ENCODE assay signal across 12 cellular contexts in genomic region chr18:644395-645004, GRCh38. TPM values are rescaled to one million over a fixed set of nuclear protein-coding genes. Genes with fewer than 3 reads are reported as not detected.
A peak's percentile ranks its signal among the peaks of the same experiment; 100 is the strongest.
DNase-seq lines count a peak whose midpoint lies in the region; ATAC-seq and TF ChIP-seq lines count a peak whose summit lies in the region.
"Had no signal": no experiment of that assay in that cellular context is flagged by ENCODE, and none has a peak within 500 bp of the region (broad histone marks: within the 10 kb centered on the region; RNA-seq: fewer than 3 reads in every experiment).

No MANE protein-coding gene starts in this region.

- H2BK12ac ChIP-seq in H9 (ENCODE audit: insufficient read length, low read depth, low read length): no peak overlapping the region

- ATAC-seq in GM18907 (IDR thresholded peaks at IDR 0.05; ENCODE audit: unreplicated experiment) (peak; percentile 58), upper lobe of left lung (ENCODE audit: low FRiP score in 2 of 2) (no peak), HG03139 (IDR thresholded peaks at IDR 0.05; ENCODE audit: unreplicated experiment) (no peak)

- H3T11ph ChIP-seq in H9 (ENCODE audit: low read length): no peak overlapping the region

- no peak overlapping the region for H2BK120ac ChIP-seq in H9 (ENCODE audit: low read depth, low read length, poor library complexity, severe bottlenecking)

- no peak overlapping the region for H4K91ac ChIP-seq in H9 (ENCODE audit: insufficient read length, low read depth, low read length)

- H4K20me1 ChIP-seq in BLaER1: no peaks in the 10 kb centered on the region
- no peaks in the 10 kb centered on the region for H4K20me1 ChIP-seq in OCI-LY1 (ENCODE audit: insufficient read depth, low read length)
- no peaks in the 10 kb centered on the region for H4K20me1 ChIP-seq in H9 (ENCODE audit: control insufficient read depth, insufficient read depth, insufficient read length)

- H3K27ac Mint-ChIP-seq in H9: no peak overlapping the region
- H3K27ac Mint-ChIP-seq: natural killer cell treated with Interleukin-12 subunit alpha and Interleukin-12 subunit beta and Interleukin-15 and Interleukin-18, amount 100 ng/mL, for 72 hours had no signal

- H2AFZ ChIP-seq in OCI-LY1 (ENCODE audit: low read length) (no peak overlapping the region), H9 (ENCODE audit: low read length) (no peak overlapping the region)

- H2BK20ac ChIP-seq in H9 (ENCODE audit: low read depth, low read length, poor library complexity, severe bottlenecking): no peak overlapping the region

- no peak overlapping the region for H3K14ac ChIP-seq in H9 (ENCODE audit: insufficient read depth, low read length)

- H3K9ac ChIP-seq in BLaER1: no peak overlapping the region
- no peak overlapping the region for H3K9ac ChIP-seq in OCI-LY1 (ENCODE audit: low read length)
- no peak overlapping the region for H3K9ac ChIP-seq in H9 (ENCODE audit: extremely low read depth, insufficient read length, low read length)

- no peaks in the 10 kb centered on the region for H3F3A ChIP-seq in OCI-LY1 (ENCODE audit: insufficient read depth, low read length)

- 0 out of 4 replicates have a peak, but pooled peaks cover 0 to 2% of the 10 kb centered on the region in 2 experiments for H3K4me1 Mint-ChIP-seq in H9

- H3K9me3 Mint-ChIP-seq in H9: no peaks in the 10 kb centered on the region
- H3K9me3 Mint-ChIP-seq: natural killer cell treated with Interleukin-12 subunit alpha and Interleukin-12 subunit beta and Interleukin-15 and Interleukin-18, amount 100 ng/mL, for 72 hours had no signal

- no peak overlapping the region for H4K5ac ChIP-seq in H9 (ENCODE audit: insufficient read length, low read depth, low read length)

- peak overlapping the region; percentile 61 for H3K27ac ChIP-seq in BLaER1
- H3K27ac ChIP-seq in OCI-LY1 (ENCODE audit: low read depth, low read length, poor library complexity, severe bottlenecking): no peak overlapping the region
- no peak overlapping the region for H3K27ac ChIP-seq in H9 (ENCODE audit: insufficient read length, low read depth, low read length)
- H3K27ac ChIP-seq in upper lobe of left lung: no peak overlapping the region

- no peak overlapping the region for H4K8ac ChIP-seq in H9 (replicated peaks; ENCODE audit: insufficient read length, low read depth, low read length)

- no peak overlapping the region for H3K18ac ChIP-seq in H9 (ENCODE audit: insufficient read length, low read depth, low read length)

- H3K23ac ChIP-seq in H9 (ENCODE audit: insufficient read length, low read depth, low read length): no peak overlapping the region

- H2AK5ac ChIP-seq in H9 (ENCODE audit: insufficient read length, low read length): no peak overlapping the region

- H3K4me3 Mint-ChIP-seq in H9: no peak overlapping the region
- H3K4me3 Mint-ChIP-seq: natural killer cell treated with Interleukin-12 subunit alpha and Interleukin-12 subunit beta and Interleukin-15 and Interleukin-18, amount 100 ng/mL, for 72 hours had no signal

- H3K4me2 ChIP-seq in BLaER1: peak overlapping the region; percentile 54
- H3K4me2 ChIP-seq in OCI-LY1 (ENCODE audit: low read length): no peak overlapping the region
- H3K4me2 ChIP-seq in H9 (ENCODE audit: insufficient read depth, insufficient read length, low read length): no peak overlapping the region

- no peak overlapping the region for H3K4me3 ChIP-seq in BLaER1
- H3K4me3 ChIP-seq in OCI-LY1 (ENCODE audit: low read depth, low read length, poor library complexity, severe bottlenecking): no peak overlapping the region
- H3K4me3 ChIP-seq in upper lobe of left lung: no peak overlapping the region

- no CpG with 5 or more reads among the region's 2 CpGs for WGBS in H9 (ENCODE audit: extremely low coverage, insufficient read length, low lambda C conversion rate)
- 44 to 79% methylated on average over 2 of the region's 2 CpGs for WGBS in upper lobe of left lung, 2 donors

- no peak for TF ChIP-seq POLR2A in upper lobe of left lung (IDR thresholded peaks at IDR 0.05)

- peak; percentile 47 to 95 for DNase-seq in hippocampal formation (lab: John Stamatoyannopoulos, UW)
- no peak for DNase-seq in H9
- no peak for DNase-seq in upper lobe of left lung
- no peak for DNase-seq in HuH-7 (ENCODE audit: low spot score)
- DNase-seq: foreskin fibroblast, NCI-H524 treated with DMSO at 0.1 percent for 48 hours had no signal

- H3K36me3 ChIP-seq in BLaER1 (no peaks in the 10 kb centered on the region), OCI-LY1 (ENCODE audit: insufficient read depth, low read length) (no peaks in the 10 kb centered on the region), upper lobe of left lung (no peaks in the 10 kb centered on the region)

- H3K9me3 ChIP-seq in BLaER1 (no peaks in the 10 kb centered on the region; the same call in 1 of the 2 replicates), OCI-LY1 (ENCODE audit: low read length) (no peaks in the 10 kb centered on the region), H9 (ENCODE audit: control insufficient read depth, low read depth, low read length) (no peaks in the 10 kb centered on the region), upper lobe of left lung (no peaks in the 10 kb centered on the region)

- 0 out of 2 replicates have a peak, but pooled peaks have one; percentile 5 for TF ChIP-seq CTCF in OCI-LY1 (IDR thresholded peaks at IDR 0.05; ENCODE audit: low read length)
- TF ChIP-seq CTCF in H9 (conservative IDR thresholded peaks at IDR 0.05): no peak; the same call in 1 of the 3 replicates
- no peak for TF ChIP-seq CTCF in upper lobe of left lung (IDR thresholded peaks at IDR 0.05)

- no peak overlapping the region for H2BK15ac ChIP-seq in H9 (ENCODE audit: low read depth, low read length)

- no peaks in the 10 kb centered on the region for H3K36me3 Mint-ChIP-seq in H9 (ENCODE audit: insufficient read depth in 1 of 3, low read depth in 3 of 3)
- H3K36me3 Mint-ChIP-seq: natural killer cell treated with Interleukin-12 subunit alpha and Interleukin-12 subunit beta and Interleukin-15 and Interleukin-18, amount 100 ng/mL, for 72 hours had no signal

- no peak overlapping the region for H3K4ac ChIP-seq in H9 (ENCODE audit: low read depth, low read length)

- no peak overlapping the region for H2BK5ac ChIP-seq in H9 (ENCODE audit: insufficient read length, low read length)

- H3K4me1 ChIP-seq in BLaER1 (peaks cover 38% of the 10 kb centered on the region), OCI-LY1 (ENCODE audit: insufficient read depth, low read length, severe bottlenecking) (no peaks in the 10 kb centered on the region), H9 (ENCODE audit: insufficient read depth, low read length) (no peaks in the 10 kb centered on the region), upper lobe of left lung (no peaks in the 10 kb centered on the region)

- H3K79me1 ChIP-seq in H9 (ENCODE audit: insufficient read depth, low read depth, low read length, poor library complexity, severe bottlenecking): no peaks in the 10 kb centered on the region

- H3K56ac ChIP-seq in H9 (ENCODE audit: insufficient read length, low read depth, low read length): no peak overlapping the region

- no peaks in the 10 kb centered on the region for H3K79me2 ChIP-seq in OCI-LY1 (ENCODE audit: insufficient read depth, low read length)
- no peaks in the 10 kb centered on the region for H3K79me2 ChIP-seq in H9 (ENCODE audit: insufficient read depth, low read length)

- no peaks in the 10 kb centered on the region for H3K27me3 Mint-ChIP-seq in H9 (ENCODE audit: low read depth)

- H3K23me2 ChIP-seq in H9 (ENCODE audit: insufficient read length, low read depth, low read length, poor library complexity, severe bottlenecking): no peaks in the 10 kb centered on the region

- TF ChIP-seq EP300 in upper lobe of left lung (IDR thresholded peaks at IDR 0.05): no peak

- H3K27me3 ChIP-seq in BLaER1: no peaks in the 10 kb centered on the region
- no peaks in the 10 kb centered on the region for H3K27me3 ChIP-seq in OCI-LY1 (ENCODE audit: insufficient read depth, low read length)
- H3K27me3 ChIP-seq in H9 (ENCODE audit: insufficient read depth, low read length): no peaks in the 10 kb centered on the region
- H3K27me3 ChIP-seq in upper lobe of left lung: no peaks in the 10 kb centered on the region

- no peaks in the 10 kb centered on the region for H3K9me2 ChIP-seq in OCI-LY1 (ENCODE audit: low read depth, low read length)

RNA-seq across cellular contexts. Expression of gene TYMS, which starts 13.0 kb away (rescaled TPM):
- total RNA-seq in H9 (2021): 135 and 140 TPM in 2 replicates
- 10 to 100 TPM in 2 of 6 donors, 1 to 10 TPM in 3, not detected in 1; 5.2 to 16.3 (median 7.6) TPM for total RNA-seq in upper lobe of left lung

RNA-seq across cellular contexts. Expression of gene CLUL1, which starts 47.7 kb away (rescaled TPM):
- total RNA-seq in H9 (2021) (0.13 and 0.22 TPM in 2 replicates), upper lobe of left lung (10 to 100 TPM in 2 of 6 donors, 1 to 10 TPM in 3, not detected in 1; 1.7 to 27.2 (median 3.0) TPM)
- total RNA-seq: Daoy; natural killer cell treated with Interleukin-12 subunit alpha and Interleukin-12 subunit beta and Interleukin-15 and Interleukin-18, amount 100 ng/mL, for 72 hours had no signal

Comparison
In these comparisons a context has a peak if more than half of its experiments do, and no peak if none do; other contexts are left out.
1. DNase-seq: peak in hippocampal formation (2 of 2); none in H9 (single experiment), upper lobe of left lung (0 of 2) and HuH-7 (single experiment).